Comparison of ENCODE assay signal across 27 cellular contexts in genomic region chr1:245416771-245417170, GRCh38.
"Had no signal": no experiment of that assay in that cellular context is flagged by ENCODE, and none has a peak within 500 bp of the region (broad histone marks: within the 10 kb centered on the region; RNA-seq: fewer than 3 reads in every experiment).

No MANE protein-coding gene starts in this region.

- H3K4me3 Mint-ChIP-seq: effector memory CD8-positive, alpha-beta T cell; mesothelial cell of epicardium; naive B cell; natural killer cell treated with Interleukin-12 subunit alpha and Interleukin-12 subunit beta and Interleukin-15 and Interleukin-18, amount 100 ng/mL, for 72 hours; stimulated activated naive CD8-positive, alpha-beta T cell treated with anti-CD3 and anti-CD28 coated beads, Interleukin-15, amount 100 ng/mL, for 72 hours had no signal

- H3K27ac ChIP-seq: coronary artery, esophagus squamous epithelium, gastrocnemius medialis, heart left ventricle, hepatocyte, left lung, neutrophil, pancreas, right lobe of liver, suprapubic skin, vagina had no signal

- DNase-seq: effector memory CD8-positive, alpha-beta T cell; erythroblast; esophagus squamous epithelium; gastrocnemius medialis; heart left ventricle; kidney; left lung; mesenchymal stem cell; mucosa of descending colon; naive B cell; pancreas; right lobe of liver; small intestine; stimulated activated CD4-positive, alpha-beta T cell treated with anti-CD3 and anti-CD28 coated beads, Interleukin-1b, Interleukin-23, amount 100 ng/mL, for 48 hours; stimulated activated CD4-positive, alpha-beta T cell treated with anti-CD3 and anti-CD28 coated beads, Interleukin-4, amount 100 ng/mL, for 1 hour; stimulated activated CD8-positive, alpha-beta memory T cell treated with anti-CD3 and anti-CD28 coated beads, Interleukin-4, amount 100 ng/mL, for 48 hours; stimulated activated naive CD4-positive, alpha-beta T cell; stimulated activated naive CD8-positive, alpha-beta T cell treated with anti-CD3 and anti-CD28 coated beads, Interleukin-15, amount 100 ng/mL, for 72 hours; trophoblast cell had no signal

- H3K4me3 ChIP-seq: coronary artery, esophagus squamous epithelium, gastrocnemius medialis, heart left ventricle, hepatocyte, left lung, mucosa of descending colon, pancreas, right lobe of liver, suprapubic skin, vagina had no signal

- H3K9me3 ChIP-seq: esophagus squamous epithelium, gastrocnemius medialis, heart left ventricle, left lung, mucosa of descending colon, neutrophil, pancreas, right lobe of liver, suprapubic skin, vagina had no signal

- H2AFZ ChIP-seq: hepatocyte had no signal

- H3K36me3 Mint-ChIP-seq: naive B cell; natural killer cell treated with Interleukin-12 subunit alpha and Interleukin-12 subunit beta and Interleukin-15 and Interleukin-18, amount 100 ng/mL, for 72 hours had no signal

- H3K27ac Mint-ChIP-seq: effector memory CD8-positive, alpha-beta T cell; mesothelial cell of epicardium; naive B cell; natural killer cell treated with Interleukin-12 subunit alpha and Interleukin-12 subunit beta and Interleukin-15 and Interleukin-18, amount 100 ng/mL, for 72 hours; progenitor cell of endocrine pancreas had no signal

- H3K4me2 ChIP-seq: hepatocyte had no signal

- H3K4me1 ChIP-seq: esophagus squamous epithelium, gastrocnemius medialis, heart left ventricle, left lung, pancreas, right lobe of liver, suprapubic skin, vagina had no signal

- H3K36me3 ChIP-seq: esophagus squamous epithelium, gastrocnemius medialis, heart left ventricle, left lung, neutrophil, pancreas, right lobe of liver, suprapubic skin, vagina had no signal

- H3K4me1 Mint-ChIP-seq: naive B cell; stimulated activated naive CD8-positive, alpha-beta T cell treated with anti-CD3 and anti-CD28 coated beads, Interleukin-15, amount 100 ng/mL, for 72 hours had no signal

- ATAC-seq: effector memory CD8-positive, alpha-beta T cell; gastrocnemius medialis; heart left ventricle; left lung; mucosa of descending colon; natural killer cell treated with Interleukin-12 subunit alpha and Interleukin-12 subunit beta and Interleukin-15 and Interleukin-18, amount 100 ng/mL, for 72 hours; pancreas; right lobe of liver; stimulated activated naive CD8-positive, alpha-beta T cell treated with anti-CD3 and anti-CD28 coated beads, Interleukin-15, amount 100 ng/mL, for 72 hours had no signal

- H3K9me3 Mint-ChIP-seq: effector memory CD8-positive, alpha-beta T cell; mesothelial cell of epicardium; naive B cell; natural killer cell treated with Interleukin-12 subunit alpha and Interleukin-12 subunit beta and Interleukin-15 and Interleukin-18, amount 100 ng/mL, for 72 hours; stimulated activated naive CD8-positive, alpha-beta T cell treated with anti-CD3 and anti-CD28 coated beads, Interleukin-15, amount 100 ng/mL, for 72 hours had no signal

- H3K27me3 ChIP-seq: hepatocyte, left lung, pancreas, right lobe of liver, vagina had no signal
